ENCODE assay signal across 8 cellular contexts in the genomic region with DNA sequence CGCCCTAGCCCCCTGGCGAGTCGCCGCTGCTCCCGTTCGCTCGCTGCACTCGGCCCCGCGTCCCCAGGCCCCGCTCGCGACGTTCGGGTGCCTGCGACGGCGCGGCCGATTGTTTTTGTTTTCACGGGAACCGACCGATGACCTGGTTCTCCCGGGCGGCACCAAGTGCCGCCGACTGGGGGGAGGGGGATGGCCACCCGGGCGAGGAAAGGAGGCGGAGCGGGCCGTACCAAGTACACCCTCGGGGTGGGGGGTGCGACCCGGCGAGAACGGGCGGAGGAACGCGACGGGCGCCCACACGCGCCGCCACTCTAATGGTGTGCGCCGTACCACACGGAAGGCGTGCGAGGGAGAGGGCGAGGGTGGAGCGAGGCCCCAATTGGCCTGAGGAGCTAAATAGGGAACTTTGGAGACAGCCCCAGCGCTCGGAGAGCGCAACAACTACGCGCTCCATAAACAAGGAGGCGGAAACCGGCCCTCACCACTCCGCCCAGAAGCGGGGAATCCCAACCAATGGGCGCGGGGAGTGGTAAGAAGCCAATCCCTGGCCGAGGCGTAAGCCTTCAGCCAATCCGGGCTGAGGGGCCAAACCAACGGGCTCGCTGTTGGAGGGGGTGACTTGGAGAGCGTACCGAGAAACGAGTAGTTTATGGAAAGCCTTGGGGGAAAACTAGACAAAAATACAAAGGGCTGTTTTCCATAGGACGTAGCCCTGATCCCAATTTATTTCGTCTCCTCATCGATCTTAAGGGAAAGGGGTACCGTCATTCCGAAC. TPM values are rescaled to one million over a fixed set of nuclear protein-coding genes. Genes with fewer than 3 reads are reported as not detected.
DNase-seq lines count a peak whose midpoint lies in the region; ATAC-seq, FAIRE-seq and TF ChIP-seq lines count a peak whose summit lies in the region.
"Not testable (repeated sequence)": the region's sequence is repeated elsewhere in the genome, so short reads cannot be mapped to it uniquely, and the experiment has no call there.

No MANE protein-coding gene starts in this region.

- not testable (repeated sequence) for TF ChIP-seq CTCF in HEK293 (tag by site-specific recombination; IDR thresholded peaks at IDR 0.05); KMS-11 (conservative IDR thresholded peaks at IDR 0.05; ENCODE audit: low read depth, low read length); activated CD8-positive, alpha-beta T cell treated with anti-CD3 and anti-CD28 coated beads for 36 hours (IDR thresholded peaks at IDR 0.05); colonic mucosa (IDR thresholded peaks at IDR 0.05); gastrocnemius medialis (IDR thresholded peaks at IDR 0.05 in 4 of 5, conservative IDR thresholded peaks at IDR 0.05 in 1 of 5); upper lobe of right lung (IDR thresholded peaks at IDR 0.05)

- not testable (repeated sequence) for H4K20me1 ChIP-seq in KMS-11 (ENCODE audit: insufficient read depth)

- peak; percentile 90 for ATAC-seq in activated CD8-positive, alpha-beta T cell treated with anti-CD3 and anti-CD28 coated beads for 36 hours
- ATAC-seq in gastrocnemius medialis: peak; percentile 91 to 92
- peak; percentile 96 for ATAC-seq in upper lobe of right lung

- peak overlapping the region; percentile 90 for H3K4me3 Mint-ChIP-seq in activated CD8-positive, alpha-beta T cell treated with anti-CD3 and anti-CD28 coated beads for 36 hours

- H3K9me3 Mint-ChIP-seq in activated CD8-positive, alpha-beta T cell treated with anti-CD3 and anti-CD28 coated beads for 36 hours: not testable (repeated sequence)

- in situ Hi-C loops in gastrocnemius medialis (cut with MboI; ENCODE audit: low sequenced_read_pairs in 4 of 4): not testable (repeated sequence)

- H3K27me3 ChIP-seq in KMS-11 (ENCODE audit: insufficient read depth, low read depth); colonic mucosa; gastrocnemius medialis; upper lobe of right lung: not testable (repeated sequence)

- DNase-seq in GM12892 (ENCODE audit: insufficient read length) (peak; percentile 21), colonic mucosa (peak; percentile 93), gastrocnemius medialis (peak; percentile 88 to 96), upper lobe of right lung (peak; percentile 96)
- peak; percentile 94 for DNase-seq in activated CD8-positive, alpha-beta T cell treated with anti-CD3 and anti-CD28 coated beads for 36 hours

- FAIRE-seq in GM12892 (lab: Jason Lieb, UNC): peak; percentile 99
- FAIRE-seq in islet of Langerhans (lab: Jason Lieb, UNC): peak; percentile 92

- not testable (repeated sequence) for H3K27me3 Mint-ChIP-seq in activated CD8-positive, alpha-beta T cell treated with anti-CD3 and anti-CD28 coated beads for 36 hours

- peak overlapping the region; percentile 98 for H3K27ac Mint-ChIP-seq in activated CD8-positive, alpha-beta T cell treated with anti-CD3 and anti-CD28 coated beads for 36 hours

- H3K4me2 ChIP-seq in KMS-11: not testable (repeated sequence)

- H3K4me3 ChIP-seq in HEK293 (ENCODE audit: low read depth, low read length): peak overlapping the region; percentile 61
- H3K4me3 ChIP-seq in KMS-11 (IDR thresholded peaks at IDR 0.05; ENCODE audit: insufficient read depth, low read depth, low read length): not testable (repeated sequence)
- H3K4me3 ChIP-seq in colonic mucosa: peak overlapping the region; percentile 59
- H3K4me3 ChIP-seq in gastrocnemius medialis: peak overlapping the region; percentile 72 to 81 (median 78)
- H3K4me3 ChIP-seq in upper lobe of right lung: peak overlapping the region; percentile 68

- not testable (repeated sequence) for H3K9me3 ChIP-seq in HEK293 (ENCODE audit: control insufficient read depth, insufficient read depth, low read depth, low read length); colonic mucosa; gastrocnemius medialis; upper lobe of right lung

- H3K4me1 ChIP-seq in HEK293 (ENCODE audit: control insufficient read depth, insufficient read depth, low read length); KMS-11 (ENCODE audit: low read depth, poor library complexity, severe bottlenecking); colonic mucosa; gastrocnemius medialis; upper lobe of right lung: not testable (repeated sequence)

- H3K36me3 Mint-ChIP-seq in activated CD8-positive, alpha-beta T cell treated with anti-CD3 and anti-CD28 coated beads for 36 hours (ENCODE audit: low read depth): not testable (repeated sequence)

- CTCF ChIA-PET in HEK293 (lab: Yijun Ruan, JAX); activated CD8-positive, alpha-beta T cell treated with anti-CD3 and anti-CD28 coated beads for 36 hours (lab: Charles Lee): not testable (repeated sequence)

- peak overlapping the region; percentile 93 for H2AFZ ChIP-seq in KMS-11 (ENCODE audit: low read depth)

- H3K36me3 ChIP-seq in HEK293 (ENCODE audit: control insufficient read depth in 2 of 2, insufficient read depth in 1 of 2, low read length in 2 of 2); KMS-11 (ENCODE audit: insufficient read depth); colonic mucosa; gastrocnemius medialis; upper lobe of right lung: not testable (repeated sequence)

- peak overlapping the region; percentile 85; the same call in 1 of the 2 replicates for H3K9ac ChIP-seq in KMS-11
- H3K9ac ChIP-seq in colonic mucosa (ENCODE audit: low read depth in 2 of 2, low read length in 2 of 2): peak overlapping the region; percentile 40 to 72

- intact Hi-C loops in activated CD8-positive, alpha-beta T cell treated with anti-CD3 and anti-CD28 coated beads for 36 hours (cut with micrococcal nuclease); colonic mucosa (cut with DNase I); gastrocnemius medialis (cut with DNase I; ENCODE audit: low total_unique reads); upper lobe of right lung (cut with DNase I): not testable (repeated sequence)

- H3K79me2 ChIP-seq in KMS-11 (ENCODE audit: insufficient read depth, low read depth): not testable (repeated sequence)

- not testable (repeated sequence) for H3K4me1 Mint-ChIP-seq in activated CD8-positive, alpha-beta T cell treated with anti-CD3 and anti-CD28 coated beads for 36 hours (ENCODE audit: low read depth)

- H3K27ac ChIP-seq in HEK293 (ENCODE audit: extremely low read depth, low read depth, low read length): peak overlapping the region; percentile 93
- peak overlapping the region; percentile 84 for H3K27ac ChIP-seq in KMS-11
- H3K27ac ChIP-seq in colonic mucosa: peak overlapping the region; percentile 87
- H3K27ac ChIP-seq in gastrocnemius medialis: peak overlapping the region; percentile 94 to 96 (median 95)
- peak overlapping the region; percentile 90 for H3K27ac ChIP-seq in upper lobe of right lung

- peak; percentile 64; the same call in 1 of the 2 replicates for TF ChIP-seq POLR2A in GM12892 (IDR thresholded peaks at IDR 0.05; ENCODE audit: low read depth, low read length)
- TF ChIP-seq POLR2A in gastrocnemius medialis (IDR thresholded peaks at IDR 0.05): peak; percentile 78 to 88

- POLR2A ChIA-PET in HEK293 (lab: Yijun Ruan, JAX); activated CD8-positive, alpha-beta T cell treated with anti-CD3 and anti-CD28 coated beads for 36 hours (lab: Charles Lee): not testable (repeated sequence)

TF ChIP-seq in HEK293, 187 proteins besides CTCF, POLR2A, EP300 and RAD21 (continues in another document):
- TF ChIP-seq PATZ1 (tag by site-specific recombination; IDR thresholded peaks at IDR 0.05) (0 out of 2 replicates have a peak, but pooled peaks have one; percentile 29), IKZF3 (tag by site-specific recombination; IDR thresholded peaks at IDR 0.05) (0 out of 2 replicates have a peak, but pooled peaks have one; percentile 28)

RNA-seq across cellular contexts. Expression of gene PLGLB1, which starts 54.8 kb away (rescaled TPM):
- 1.4 TPM for polyA plus RNA-seq in GM12892 (2012; ENCODE audit: missing spikeins)
- 1 to 10 TPM in 1 of 2 experiments, under 1 TPM in 1; 0.45 to 1.3 TPM for total RNA-seq in activated CD8-positive, alpha-beta T cell treated with anti-CD3 and anti-CD28 coated beads for 36 hours
- total RNA-seq in colonic mucosa (1 to 10 TPM; 2.5 to 4.2 TPM), gastrocnemius medialis (1 to 10 TPM in 1 of 4 donors, under 1 TPM in 1, not detected in 2; 0.75 to 4.3 TPM), upper lobe of right lung (3.3 TPM)

Comparison
In these comparisons a context has a peak if more than half of its experiments do, and no peak if none do; other contexts are left out.
1. DNase-seq: peak in every context shown above with its lines; median percentile 96 in upper lobe of right lung; 94 in activated CD8-positive, alpha-beta T cell treated with anti-CD3 and anti-CD28 coated beads for 36 hours; 93 in colonic mucosa; 92 in gastrocnemius medialis; 21 in GM12892.